ENCODE assay signal across 28 cellular contexts in the genomic region with DNA sequence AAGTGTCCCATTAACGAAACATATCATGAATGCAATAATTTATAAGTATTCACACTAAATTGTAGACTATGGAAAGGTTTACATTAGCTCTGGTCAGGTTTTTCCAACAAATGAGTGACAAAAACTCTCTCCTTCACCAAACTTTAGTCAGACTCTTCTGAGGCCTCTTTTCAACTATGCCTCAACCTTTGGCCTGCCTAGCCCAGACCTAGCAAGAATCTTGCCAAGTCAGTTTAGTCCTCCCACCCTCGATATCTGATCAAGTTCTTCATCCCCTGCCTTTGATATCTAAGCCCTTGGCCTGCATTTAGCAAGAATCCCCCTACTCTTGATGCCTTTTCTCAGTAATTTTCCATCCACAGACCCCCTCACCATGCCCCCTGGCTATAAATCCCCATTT. TPM values are rescaled to one million over a fixed set of nuclear protein-coding genes. Genes with fewer than 3 reads are reported as not detected.
"Had no signal": no experiment of that assay in that cellular context is flagged by ENCODE, and none has a peak within 500 bp of the region (broad histone marks: within the 10 kb centered on the region; RNA-seq: fewer than 3 reads in every experiment).

No MANE protein-coding gene starts in this region.

- H3K4me3 ChIP-seq: esophagus squamous epithelium, testis, transverse colon, uterus had no signal

- H3K9me3 ChIP-seq: esophagus squamous epithelium, testis, transverse colon, uterus had no signal

- DNase-seq: activated CD4-positive, alpha-beta T cell treated with anti-CD3 and anti-CD28 coated beads for 36 hours; activated CD4-positive, alpha-beta T cell treated with anti-CD3 and anti-CD28 coated beads, Interleukin-2, amount 50 U/mL, for 4 hours; activated CD4-positive, CD25-positive, alpha-beta regulatory T cell; activated gamma-delta T cell; activated naive CD4-positive, alpha-beta T cell treated with anti-CD3 and anti-CD28 coated beads, Interleukin-2, amount 10 ng/mL, durations not matched to agents 7 days and 5 days; activated naive CD8-positive, alpha-beta T cell treated with anti-CD3 and anti-CD28 coated beads, Interleukin-2, amount 10 ng/mL, durations not matched to agents 7 days and 5 days; brain microvascular endothelial cell; esophagus squamous epithelium; foreskin melanocyte; glutamatergic neuron; islet precursor cell; mammary epithelial cell; midbrain; naive thymus-derived CD4-positive, alpha-beta T cell; posterior cingulate gyrus; right cardiac atrium; stimulated activated CD4-positive, alpha-beta T cell treated with anti-CD3 and anti-CD28 coated beads, Interleukin-2, amount 100 ng/mL, for 48 hours; stimulated activated naive CD8-positive, alpha-beta T cell treated with anti-CD3 and anti-CD28 coated beads, Interleukin-15, Interleukin-2, amounts not matched to agents 100 U/mL and 50 U/mL, for 24 hours; T-cell; testis; transverse colon; uterus had no signal

- H3K9me3 Mint-ChIP-seq: activated naive CD4-positive, alpha-beta T cell treated with anti-CD3 and anti-CD28 coated beads, Interleukin-2, amount 10 ng/mL, durations not matched to agents 7 days and 5 days; activated naive CD8-positive, alpha-beta T cell treated with anti-CD3 and anti-CD28 coated beads, Interleukin-2, amount 10 ng/mL, durations not matched to agents 7 days and 5 days; activated T-helper 1 cell treated with anti-CD3 and anti-CD28 coated beads, Interleukin-12 subunit alpha, Interleukin-12 subunit beta, Interleukin-2, Interleukin-4 antibody, amounts not matched to agents 30 ng/mL and 10 ng/mL and 1 ng/mL, durations not matched to agents 14 hours and 24 hours and 36 hours; T-cell; T-helper 2 cell treated with Interferon-gamma antibody and Interleukin-4, amounts not matched to agents 5 μg/mL and 100 μg/mL, for 36 hours had no signal

- FAIRE-seq: astrocyte, endometrium had no signal

- H3K36me3 ChIP-seq: brain microvascular endothelial cell, esophagus squamous epithelium, transverse colon, uterus had no signal

- H3K36me3 Mint-ChIP-seq: activated naive CD4-positive, alpha-beta T cell treated with anti-CD3 and anti-CD28 coated beads, Interleukin-2, amount 10 ng/mL, durations not matched to agents 7 days and 5 days; activated naive CD8-positive, alpha-beta T cell treated with anti-CD3 and anti-CD28 coated beads, Interleukin-2, amount 10 ng/mL, durations not matched to agents 7 days and 5 days; naive thymus-derived CD4-positive, alpha-beta T cell; T-cell had no signal

- H3K4me1 Mint-ChIP-seq: activated CD4-positive, alpha-beta T cell treated with anti-CD3 and anti-CD28 coated beads for 36 hours; activated naive CD4-positive, alpha-beta T cell treated with anti-CD3 and anti-CD28 coated beads, Interleukin-2, amount 10 ng/mL, durations not matched to agents 7 days and 5 days had no signal

- H3K4me3 Mint-ChIP-seq: activated CD4-positive, alpha-beta T cell treated with anti-CD3 and anti-CD28 coated beads for 36 hours; activated naive CD4-positive, alpha-beta T cell treated with anti-CD3 and anti-CD28 coated beads, Interleukin-2, amount 10 ng/mL, durations not matched to agents 7 days and 5 days; activated naive CD8-positive, alpha-beta T cell treated with anti-CD3 and anti-CD28 coated beads, Interleukin-2, amount 10 ng/mL, durations not matched to agents 7 days and 5 days; activated T-helper 1 cell treated with anti-CD3 and anti-CD28 coated beads, Interleukin-12 subunit alpha, Interleukin-12 subunit beta, Interleukin-2, Interleukin-4 antibody, amounts not matched to agents 30 ng/mL and 10 ng/mL and 1 ng/mL, durations not matched to agents 14 hours and 24 hours and 36 hours; naive thymus-derived CD4-positive, alpha-beta T cell; neural crest cell; T-cell; T-helper 2 cell treated with Interferon-gamma antibody and Interleukin-4, amounts not matched to agents 5 μg/mL and 100 μg/mL, for 36 hours had no signal

- H3K4me1 ChIP-seq: esophagus squamous epithelium, testis, transverse colon, uterus had no signal

- H3K27me3 ChIP-seq: brain microvascular endothelial cell, testis, transverse colon, uterus had no signal

- H3K27ac ChIP-seq: brain microvascular endothelial cell, epithelial cell of prostate, esophagus squamous epithelium, testis, transverse colon, uterus had no signal

- H3K27ac Mint-ChIP-seq: activated CD4-positive, alpha-beta T cell treated with anti-CD3 and anti-CD28 coated beads for 36 hours; activated naive CD4-positive, alpha-beta T cell treated with anti-CD3 and anti-CD28 coated beads, Interleukin-2, amount 10 ng/mL, durations not matched to agents 7 days and 5 days; activated naive CD8-positive, alpha-beta T cell treated with anti-CD3 and anti-CD28 coated beads, Interleukin-2, amount 10 ng/mL, durations not matched to agents 7 days and 5 days; activated T-helper 1 cell treated with anti-CD3 and anti-CD28 coated beads, Interleukin-12 subunit alpha, Interleukin-12 subunit beta, Interleukin-2, Interleukin-4 antibody, amounts not matched to agents 30 ng/mL and 10 ng/mL and 1 ng/mL, durations not matched to agents 14 hours and 24 hours and 36 hours; naive thymus-derived CD4-positive, alpha-beta T cell; T-cell; T-helper 2 cell treated with Interferon-gamma antibody and Interleukin-4, amounts not matched to agents 5 μg/mL and 100 μg/mL, for 36 hours had no signal

RNA-seq across cellular contexts. Expression of a gene that starts 37.9 kb away (rescaled TPM):
- total RNA-seq: activated CD4-positive, alpha-beta T cell treated with anti-CD3 and anti-CD28 coated beads for 36 hours; activated naive CD8-positive, alpha-beta T cell treated with anti-CD3 and anti-CD28 coated beads, Interleukin-2, amount 10 ng/mL, durations not matched to agents 7 days and 5 days; activated T-helper 1 cell treated with anti-CD3 and anti-CD28 coated beads, Interleukin-12 subunit alpha, Interleukin-12 subunit beta, Interleukin-2, Interleukin-4 antibody, amounts not matched to agents 30 ng/mL and 10 ng/mL and 1 ng/mL, durations not matched to agents 14 hours and 24 hours and 36 hours; astrocyte; naive thymus-derived CD4-positive, alpha-beta T cell; neural crest cell; T-cell had no signal
- polyA plus RNA-seq: naive thymus-derived CD4-positive, alpha-beta T cell had no signal

RNA-seq across cellular contexts. Expression of a gene that starts 52.0 kb away (rescaled TPM):
- total RNA-seq: activated naive CD8-positive, alpha-beta T cell treated with anti-CD3 and anti-CD28 coated beads, Interleukin-2, amount 10 ng/mL, durations not matched to agents 7 days and 5 days; naive thymus-derived CD4-positive, alpha-beta T cell had no signal
- polyA plus RNA-seq: naive thymus-derived CD4-positive, alpha-beta T cell had no signal
